11 cellular contexts compared by ENCODE assay signal in genomic region chr15:78266229-78266628, GRCh38. TPM values are rescaled to one million over a fixed set of nuclear protein-coding genes. Genes with fewer than 3 reads are reported as not detected.
DNase-seq lines count a peak whose midpoint lies in the region; ATAC-seq and TF ChIP-seq lines count a peak whose summit lies in the region.
"Had no signal": no experiment of that assay in that cellular context is flagged by ENCODE, and none has a peak within 500 bp of the region (broad histone marks: within the 10 kb centered on the region; RNA-seq: fewer than 3 reads in every experiment).

No MANE protein-coding gene starts in this region.

- DNase-seq in activated T-cell treated with anti-CD3 and anti-CD28 coated beads, Interleukin-2, amount 50 U/mL, for 72 hours, result no peak
- DNase-seq in activated T-cell treated with anti-CD3 and anti-CD28 coated beads, Interleukin-2, amount 50 U/mL, for 48 hours, result no peak
- DNase-seq in activated CD8-positive, alpha-beta T cell treated with anti-CD3 and anti-CD28 coated beads, Interleukin-2, amount 10 ng/mL, durations not matched to agents 7 days and 5 days, result no peak
- DNase-seq in foreskin keratinocyte, result no peak
- DNase-seq in stomach, result no peak
- DNase-seq in NCI-H510A treated with DMSO at 0.1 percent for 48 hours (lab: John Stamatoyannopoulos, UW), result no peak
- DNase-seq in GM13976 (ENCODE audit: low spot score), result no peak
- DNase-seq in AG08395 (ENCODE audit: low spot score), result no peak
- DNase-seq: H9, spleen had no signal

- in situ Hi-C loops in GM13976 (cut with MboI; ENCODE audit: low sequenced_read_pairs, unreplicated experiment), result no loop called here

- no peaks in the 10 kb centered on the region for H3K36me3 Mint-ChIP-seq in activated T-cell treated with anti-CD3 and anti-CD28 coated beads, Interleukin-2, amount 50 U/mL, for 72 hours (ENCODE audit: insufficient read depth in 2 of 2)
- peaks cover 16% of the 10 kb centered on the region for H3K36me3 Mint-ChIP-seq in activated CD8-positive, alpha-beta T cell treated with anti-CD3 and anti-CD28 coated beads, Interleukin-2, amount 10 ng/mL, durations not matched to agents 7 days and 5 days (ENCODE audit: low read depth)

- intact Hi-C loops in stomach (cut with DNase I; ENCODE audit: low total_unique reads), result no loop called here

- H3K27me3 ChIP-seq in foreskin keratinocyte (no peaks in the 10 kb centered on the region), stomach (no peaks in the 10 kb centered on the region)
- H3K27me3 ChIP-seq: spleen had no signal

- H3K27ac Mint-ChIP-seq in activated T-cell treated with anti-CD3 and anti-CD28 coated beads, Interleukin-2, amount 50 U/mL, for 72 hours, result peak overlapping the region; percentile 94
- no peak overlapping the region for H3K27ac Mint-ChIP-seq in activated CD8-positive, alpha-beta T cell treated with anti-CD3 and anti-CD28 coated beads, Interleukin-2, amount 10 ng/mL, durations not matched to agents 7 days and 5 days
- H3K27ac Mint-ChIP-seq: H9 had no signal

- CTCF ChIA-PET in activated CD8-positive, alpha-beta T cell treated with anti-CD3 and anti-CD28 coated beads, Interleukin-2, amount 10 ng/mL, durations not matched to agents 7 days and 5 days (lab: Charles Lee), result interaction anchor here (0.9 to 3.9 kb wide), 11 partner anchors 9 to 475 kb away, joined by 3 to 19 read pairs (median 3); partner anchors contain the start of gene SKIC8

- peaks cover 37% of the 10 kb centered on the region for H3K4me1 Mint-ChIP-seq in activated T-cell treated with anti-CD3 and anti-CD28 coated beads, Interleukin-2, amount 50 U/mL, for 72 hours (ENCODE audit: low read depth)
- peaks cover 29% of the 10 kb centered on the region for H3K4me1 Mint-ChIP-seq in activated CD8-positive, alpha-beta T cell treated with anti-CD3 and anti-CD28 coated beads, Interleukin-2, amount 10 ng/mL, durations not matched to agents 7 days and 5 days (ENCODE audit: low read depth)

- TF ChIP-seq CTCF in foreskin keratinocyte (conservative IDR thresholded peaks at IDR 0.05), result no peak
- TF ChIP-seq CTCF in stomach (IDR thresholded peaks at IDR 0.05), result no peak
- no peak for TF ChIP-seq CTCF in GM13976 (IDR thresholded peaks at IDR 0.05; ENCODE audit: borderline replicate concordance, control extremely low read depth, extremely low read depth, insufficient read depth, missing control alignments)

- H3K4me3 ChIP-seq in stomach, result peak overlapping the region in 2 of 4 donors; percentile 60 to 73

- POLR2A ChIA-PET in activated CD8-positive, alpha-beta T cell treated with anti-CD3 and anti-CD28 coated beads, Interleukin-2, amount 10 ng/mL, durations not matched to agents 7 days and 5 days (lab: Charles Lee), result interaction anchor here (0.9 to 3.0 kb wide), 4 partner anchors 10 to 134 kb away, joined by 3 to 27 read pairs (median 10); partner anchors contain the start of gene SKIC8

- peak overlapping the region; percentile 81 to 95 for H3K4me3 Mint-ChIP-seq in activated T-cell treated with anti-CD3 and anti-CD28 coated beads, Interleukin-2, amount 50 U/mL, for 72 hours
- peak overlapping the region; percentile 73 for H3K4me3 Mint-ChIP-seq in activated CD8-positive, alpha-beta T cell treated with anti-CD3 and anti-CD28 coated beads, Interleukin-2, amount 10 ng/mL, durations not matched to agents 7 days and 5 days
- H3K4me3 Mint-ChIP-seq: H9 had no signal

- TF ChIP-seq EP300 in stomach (IDR thresholded peaks at IDR 0.05), result no peak

- H3K9me3 ChIP-seq in stomach, result no peaks in the 10 kb centered on the region
- H3K9me3 ChIP-seq: spleen had no signal

- H3K4me1 ChIP-seq in foreskin keratinocyte, result peaks cover 11% of the 10 kb centered on the region
- H3K4me1 ChIP-seq in stomach, result peaks cover 26 to 52% (median 32%) of the 10 kb centered on the region in 4 donors

- H3K27ac ChIP-seq in foreskin keratinocyte (no peak overlapping the region), stomach (peak overlapping the region in 4 of 5 donors; percentile 14 to 84 (median 82))

- peaks cover 4 to 10% (median 8%) of the 10 kb centered on the region in 4 donors for H3K36me3 ChIP-seq in stomach

- no peak for ATAC-seq in activated T-cell treated with anti-CD3 and anti-CD28 coated beads, Interleukin-2, amount 50 U/mL, for 72 hours (replicated peaks in 1 of 2)
- ATAC-seq in activated CD8-positive, alpha-beta T cell treated with anti-CD3 and anti-CD28 coated beads, Interleukin-2, amount 10 ng/mL, durations not matched to agents 7 days and 5 days, result no peak
- peak; percentile 36 for ATAC-seq in foreskin keratinocyte

- TF ChIP-seq POLR2A in stomach (IDR thresholded peaks at IDR 0.05), result no peak

- no peaks in the 10 kb centered on the region for H3K27me3 Mint-ChIP-seq in activated T-cell treated with anti-CD3 and anti-CD28 coated beads, Interleukin-2, amount 50 U/mL, for 72 hours (ENCODE audit: low read depth)
- H3K27me3 Mint-ChIP-seq in activated CD8-positive, alpha-beta T cell treated with anti-CD3 and anti-CD28 coated beads, Interleukin-2, amount 10 ng/mL, durations not matched to agents 7 days and 5 days (ENCODE audit: low read depth), result peaks cover 2% of the 10 kb centered on the region

- H3K9me3 Mint-ChIP-seq in activated T-cell treated with anti-CD3 and anti-CD28 coated beads, Interleukin-2, amount 50 U/mL, for 72 hours, result no peaks in the 10 kb centered on the region
- no peaks in the 10 kb centered on the region for H3K9me3 Mint-ChIP-seq in activated CD8-positive, alpha-beta T cell treated with anti-CD3 and anti-CD28 coated beads, Interleukin-2, amount 10 ng/mL, durations not matched to agents 7 days and 5 days (ENCODE audit: insufficient read depth)
- H3K9me3 Mint-ChIP-seq: H9 had no signal

RNA-seq across cellular contexts. Expression of gene DNAJA4, which starts 1.9 kb away (rescaled TPM):
- 10 to 100 TPM; 30.7 to 36.4 TPM for total RNA-seq in activated T-cell treated with anti-CD3 and anti-CD28 coated beads, Interleukin-2, amount 50 U/mL, for 72 hours
- 10 to 100 TPM; 29.7 TPM for total RNA-seq in activated CD8-positive, alpha-beta T cell treated with anti-CD3 and anti-CD28 coated beads, Interleukin-2, amount 10 ng/mL, durations not matched to agents 7 days and 5 days
- 8.8 and 10.6 TPM in 2 replicates for total RNA-seq in foreskin keratinocyte
- 5.1 and 7.5 TPM in 2 replicates for polyA plus RNA-seq in foreskin keratinocyte
- 10 to 100 TPM in 4 of 5 donors, not detected in 1; 30.3 to 53.6 (median 37.9) TPM for total RNA-seq in stomach
- 10 to 100 TPM; 11.4 to 12.9 (median 12.8) TPM for polyA plus RNA-seq in stomach

RNA-seq across cellular contexts. Expression of gene ACSBG1, which starts 31.9 kb away (rescaled TPM):
- total RNA-seq in activated T-cell treated with anti-CD3 and anti-CD28 coated beads, Interleukin-2, amount 50 U/mL, for 72 hours, result under 1 TPM in 1 of 2 donors, not detected in 1; 0.32 TPM
- total RNA-seq in activated CD8-positive, alpha-beta T cell treated with anti-CD3 and anti-CD28 coated beads, Interleukin-2, amount 10 ng/mL, durations not matched to agents 7 days and 5 days, result under 1 TPM; 0.66 to 0.81 TPM
- total RNA-seq in foreskin keratinocyte (not detected in 2 replicates), stomach (1 to 10 TPM in 1 of 5 donors, under 1 TPM in 1, not detected in 3; under 0.01 to 1.5 TPM)
- polyA plus RNA-seq in foreskin keratinocyte (0.02 TPM in 2 replicates), stomach (under 1 TPM; 0.12 to 0.30 (median 0.15) TPM)
- total RNA-seq: Daoy had no signal

RNA-seq across cellular contexts. Expression of gene SKIC8, which starts 33.2 kb away (rescaled TPM):
- 10 to 100 TPM; 31.0 to 31.3 TPM for total RNA-seq in activated T-cell treated with anti-CD3 and anti-CD28 coated beads, Interleukin-2, amount 50 U/mL, for 72 hours
- total RNA-seq in activated CD8-positive, alpha-beta T cell treated with anti-CD3 and anti-CD28 coated beads, Interleukin-2, amount 10 ng/mL, durations not matched to agents 7 days and 5 days, result 10 to 100 TPM; 47.4 to 50.3 TPM
- total RNA-seq in foreskin keratinocyte (58.8 and 64.0 TPM in 2 replicates), stomach (100 to 1,000 TPM in 1 of 5 donors, 10 to 100 TPM in 4; 22.2 to 119 (median 58.4) TPM)
- polyA plus RNA-seq in foreskin keratinocyte (52.2 and 58.2 TPM in 2 replicates), stomach (10 to 100 TPM; 40.3 to 60.2 (median 49.3) TPM)
